In genomic region chr1:32394890-32395415, GRCh38 we compare ENCODE assay signal across 8 cellular contexts. TPM values are rescaled to one million over a fixed set of nuclear protein-coding genes. Genes with fewer than 3 reads are reported as not detected.
DNase-seq lines count a peak whose midpoint lies in the region; ATAC-seq and TF ChIP-seq lines count a peak whose summit lies in the region.

No MANE protein-coding gene starts in this region.

- peak overlapping the region; percentile 100 for H3K4me3 Mint-ChIP-seq in activated naive CD8-positive, alpha-beta T cell treated with anti-CD3 and anti-CD28 coated beads, Interleukin-2, amount 10 ng/mL, durations not matched to agents 7 days and 5 days
- peak overlapping the region; percentile 98 to 100 (median 99) for H3K4me3 Mint-ChIP-seq in immature natural killer cell

- H3K9me3 ChIP-seq in DOHH2 (ENCODE audit: control insufficient read depth, insufficient read depth, low read length) (no peaks in the 10 kb centered on the region), HUES48 (ENCODE audit: control insufficient read depth, insufficient read depth, low read length) (no peaks in the 10 kb centered on the region), subcutaneous abdominal adipose tissue (ENCODE audit: control insufficient read depth in 5 of 5, low read length in 5 of 5) (no peaks in the 10 kb centered on the region)

- no peak for DNase-seq in activated naive CD8-positive, alpha-beta T cell treated with anti-CD3 and anti-CD28 coated beads, Interleukin-2, amount 10 ng/mL, durations not matched to agents 7 days and 5 days
- DNase-seq in immature natural killer cell: no peak
- no peak for DNase-seq in NCI-H2107 (lab: John Stamatoyannopoulos, UW)
- no peak for DNase-seq in NCI-H2196 treated with DMSO at 0.1 percent for 48 hours (lab: John Stamatoyannopoulos, UW; ENCODE audit: unreplicated experiment)

- peaks cover 21% of the 10 kb centered on the region for H3K79me2 ChIP-seq in DOHH2 (ENCODE audit: control insufficient read depth, low read length)

- TF ChIP-seq CTCF in DOHH2 (IDR thresholded peaks at IDR 0.05; ENCODE audit: low read depth, low read length, poor library complexity, severe bottlenecking): no peak

- H3K9me2 ChIP-seq in DOHH2 (replicated peaks; ENCODE audit: control insufficient read depth, low read length): no peaks in the 10 kb centered on the region

- H3K36me3 ChIP-seq in DOHH2 (ENCODE audit: control insufficient read depth, low read length) (peaks cover 9% of the 10 kb centered on the region), HUES48 (ENCODE audit: control insufficient read depth, insufficient read depth, low read length) (peaks cover 29% of the 10 kb centered on the region), subcutaneous abdominal adipose tissue (ENCODE audit: control insufficient read depth in 5 of 5, insufficient read depth in 5 of 5, low read length in 5 of 5) (peaks cover 13 to 23% (median 18%) of the 10 kb centered on the region in 5 donors)

- H3K36me3 Mint-ChIP-seq in activated naive CD8-positive, alpha-beta T cell treated with anti-CD3 and anti-CD28 coated beads, Interleukin-2, amount 10 ng/mL, durations not matched to agents 7 days and 5 days: no peaks in the 10 kb centered on the region
- H3K36me3 Mint-ChIP-seq in immature natural killer cell: peaks cover 0 to 3% (median 0%) of the 10 kb centered on the region in 3 donors

- POLR2A ChIA-PET in activated naive CD8-positive, alpha-beta T cell treated with anti-CD3 and anti-CD28 coated beads, Interleukin-2, amount 10 ng/mL, durations not matched to agents 7 days and 5 days (lab: Charles Lee): interaction anchor here (0.6 to 1.6 kb wide), 14 partner anchors 11 to 505 kb away, joined by 3 to 10 read pairs (median 5); partner anchors contain the start of genes CCDC28B, HDAC1, KPNA6 and MARCKSL1

- no peaks in the 10 kb centered on the region for H3F3A ChIP-seq in DOHH2 (ENCODE audit: control insufficient read depth, insufficient read depth)

- no peaks in the 10 kb centered on the region for H4K20me1 ChIP-seq in DOHH2 (ENCODE audit: control insufficient read depth, insufficient read depth, low read depth, low read length)

- H3K9me3 Mint-ChIP-seq in activated naive CD8-positive, alpha-beta T cell treated with anti-CD3 and anti-CD28 coated beads, Interleukin-2, amount 10 ng/mL, durations not matched to agents 7 days and 5 days: no peaks in the 10 kb centered on the region
- no peaks in the 10 kb centered on the region for H3K9me3 Mint-ChIP-seq in immature natural killer cell

- H3K27ac ChIP-seq in DOHH2 (ENCODE audit: low read depth, low read length): no peak overlapping the region; the same call in 1 of the 2 replicates
- peak overlapping the region; percentile 99 for H3K27ac ChIP-seq in HUES48 (ENCODE audit: low read depth, low read length)
- H3K27ac ChIP-seq in subcutaneous abdominal adipose tissue (ENCODE audit: low read depth, low read length): peak overlapping the region; percentile 96

- H3K4me1 ChIP-seq in DOHH2 (ENCODE audit: control insufficient read depth, low read length) (peaks cover 16% of the 10 kb centered on the region), HUES48 (ENCODE audit: control insufficient read depth, insufficient read depth, low read length) (peaks cover 7% of the 10 kb centered on the region; the same call in 1 of the 2 replicates), subcutaneous abdominal adipose tissue (ENCODE audit: control insufficient read depth in 5 of 5, insufficient read depth in 5 of 5, low read length in 5 of 5) (peaks cover 13 to 34% (median 25%) of the 10 kb centered on the region in 5 donors)

- H3K27me3 ChIP-seq in DOHH2 (ENCODE audit: control insufficient read depth, low read length) (no peaks in the 10 kb centered on the region), HUES48 (ENCODE audit: control insufficient read depth, insufficient read depth, low read length) (no peaks in the 10 kb centered on the region), subcutaneous abdominal adipose tissue (ENCODE audit: control insufficient read depth in 5 of 5, insufficient read depth in 4 of 5, low read length in 5 of 5) (no peaks in the 10 kb centered on the region)

- peak overlapping the region; percentile 99 for H3K27ac Mint-ChIP-seq in activated naive CD8-positive, alpha-beta T cell treated with anti-CD3 and anti-CD28 coated beads, Interleukin-2, amount 10 ng/mL, durations not matched to agents 7 days and 5 days
- peak overlapping the region; percentile 98 to 100 (median 100) for H3K27ac Mint-ChIP-seq in immature natural killer cell

- H3K27me3 Mint-ChIP-seq in activated naive CD8-positive, alpha-beta T cell treated with anti-CD3 and anti-CD28 coated beads, Interleukin-2, amount 10 ng/mL, durations not matched to agents 7 days and 5 days: peaks cover 2% of the 10 kb centered on the region
- peaks cover 2 to 8% (median 6%) of the 10 kb centered on the region in 3 donors for H3K27me3 Mint-ChIP-seq in immature natural killer cell (ENCODE audit: low read depth in 3 of 3)

- H3K4me3 ChIP-seq in DOHH2 (ENCODE audit: low read length): peak overlapping the region; percentile 88
- peak overlapping the region; percentile 76 for H3K4me3 ChIP-seq in HUES48 (ENCODE audit: low read depth, low read length)
- H3K4me3 ChIP-seq in subcutaneous abdominal adipose tissue (ENCODE audit: low read depth in 1 of 5, low read length in 5 of 5): peak overlapping the region; percentile 67 to 99 (median 97)

- H3K9ac ChIP-seq in HUES48 (ENCODE audit: low read depth, low read length) (peak overlapping the region; percentile 94), subcutaneous abdominal adipose tissue (ENCODE audit: low read length in 5 of 5) (peak overlapping the region; percentile 78 to 87 (median 82))

- peaks cover 10% of the 10 kb centered on the region for H3K4me1 Mint-ChIP-seq in activated naive CD8-positive, alpha-beta T cell treated with anti-CD3 and anti-CD28 coated beads, Interleukin-2, amount 10 ng/mL, durations not matched to agents 7 days and 5 days
- H3K4me1 Mint-ChIP-seq in immature natural killer cell: peaks cover 25 to 26% of the 10 kb centered on the region in 2 donors

- no peak for ATAC-seq in activated naive CD8-positive, alpha-beta T cell treated with anti-CD3 and anti-CD28 coated beads, Interleukin-2, amount 10 ng/mL, durations not matched to agents 7 days and 5 days (ENCODE audit: low read depth)
- no peak for ATAC-seq in HG03108 (IDR thresholded peaks at IDR 0.05; ENCODE audit: unreplicated experiment)

- H3K4me2 ChIP-seq in DOHH2 (ENCODE audit: low read length): peak overlapping the region; percentile 70

RNA-seq across cellular contexts. Expression of gene BSDC1, which starts 0.7 kb away (rescaled TPM):
- total RNA-seq in activated naive CD8-positive, alpha-beta T cell treated with anti-CD3 and anti-CD28 coated beads, Interleukin-2, amount 10 ng/mL, durations not matched to agents 7 days and 5 days: 10 to 100 TPM; 58.0 to 63.2 TPM
- 10 to 100 TPM; 33.9 to 50.3 (median 37.4) TPM for polyA plus RNA-seq in immature natural killer cell

RNA-seq across cellular contexts. Expression of gene TSSK3, which starts 32.6 kb away (rescaled TPM):
- total RNA-seq in activated naive CD8-positive, alpha-beta T cell treated with anti-CD3 and anti-CD28 coated beads, Interleukin-2, amount 10 ng/mL, durations not matched to agents 7 days and 5 days: 1 to 10 TPM in 1 of 2 experiments, under 1 TPM in 1; 0.51 to 1.6 TPM
- 1 to 10 TPM in 1 of 3 donors, not detected in 2; 2.7 TPM for polyA plus RNA-seq in immature natural killer cell

RNA-seq across cellular contexts. Expression of gene FAM229A, which starts 32.7 kb away (rescaled TPM):
- 10 to 100 TPM; 17.4 to 17.6 TPM for total RNA-seq in activated naive CD8-positive, alpha-beta T cell treated with anti-CD3 and anti-CD28 coated beads, Interleukin-2, amount 10 ng/mL, durations not matched to agents 7 days and 5 days
- under 1 TPM in 2 of 3 donors, not detected in 1; 0.09 to 0.17 TPM for polyA plus RNA-seq in immature natural killer cell

RNA-seq across cellular contexts. Expression of gene MARCKSL1, which starts 58.9 kb away (rescaled TPM):
- total RNA-seq in activated naive CD8-positive, alpha-beta T cell treated with anti-CD3 and anti-CD28 coated beads, Interleukin-2, amount 10 ng/mL, durations not matched to agents 7 days and 5 days: 10 to 100 TPM; 21.7 to 22.0 TPM
- 10 to 100 TPM; 20.5 to 46.9 (median 27.7) TPM for polyA plus RNA-seq in immature natural killer cell
